ENCODE assay signal across 1 cellular context in genomic region chr20:31547017-31547675, GRCh38.
TF ChIP-seq lines count a peak whose summit lies in the region.

No MANE protein-coding gene starts in this region.

TF ChIP-seq in HepG2, 621 proteins besides CTCF, POLR2A, EP300 and RAD21 (continued from another document and continues in another):
- no peak for TF ChIP-seq ZSCAN30 (CRISPR knock-in tag; IDR thresholded peaks at IDR 0.05)
- no peak for TF ChIP-seq ETS1 (CRISPR knock-in tag; IDR thresholded peaks at IDR 0.05)
- TF ChIP-seq MED8 (CRISPR knock-in tag; IDR thresholded peaks at IDR 0.05; ENCODE audit: insufficient replicate concordance): no peak
- TF ChIP-seq ZNF75D (CRISPR knock-in tag; IDR thresholded peaks at IDR 0.05; ENCODE audit: borderline replicate concordance): no peak
- 0 out of 2 replicates have a peak, but pooled peaks have one; percentile 30 for TF ChIP-seq ESRRA (CRISPR knock-in tag; IDR thresholded peaks at IDR 0.05; ENCODE audit: low read depth)
- peak; percentile 68; the same call in 1 of the 2 replicates for TF ChIP-seq E2F1 (CRISPR knock-in tag; IDR thresholded peaks at IDR 0.05)
- TF ChIP-seq CENPBD1 (CRISPR knock-in tag; IDR thresholded peaks at IDR 0.05; ENCODE audit: borderline replicate concordance, low read depth): no peak
- TF ChIP-seq ZBTB39 (CRISPR knock-in tag; IDR thresholded peaks at IDR 0.05): no peak
- peak; percentile 62; the same call in 1 of the 2 replicates for TF ChIP-seq ZNF598 (CRISPR knock-in tag; IDR thresholded peaks at IDR 0.05; ENCODE audit: borderline replicate concordance)
- TF ChIP-seq ZNF576 (CRISPR knock-in tag; IDR thresholded peaks at IDR 0.05): no peak
- TF ChIP-seq MAX (IDR thresholded peaks at IDR 0.05): peak; percentile 98
- TF ChIP-seq TCF7L2 (IDR thresholded peaks at IDR 0.05; ENCODE audit: low read depth, low read length): no peak
- TF ChIP-seq ELF4 (CRISPR knock-in tag; IDR thresholded peaks at IDR 0.05; ENCODE audit: borderline replicate concordance): no peak
- no peak for TF ChIP-seq PHF5A (CRISPR knock-in tag; IDR thresholded peaks at IDR 0.05; ENCODE audit: low read depth, unreplicated experiment)
- peak; percentile 89; the same call in 1 of the 2 replicates for TF ChIP-seq CCDC6 (CRISPR knock-in tag; IDR thresholded peaks at IDR 0.05)
- no peak for TF ChIP-seq CHD2 (IDR thresholded peaks at IDR 0.05; ENCODE audit: low read depth, low read length)
- 0 out of 2 replicates have a peak, but pooled peaks have one; percentile 31 for TF ChIP-seq WIZ (CRISPR knock-in tag; IDR thresholded peaks at IDR 0.05)
- no peak for TF ChIP-seq ZNF3 (CRISPR knock-in tag; IDR thresholded peaks at IDR 0.05)
- TF ChIP-seq ZNF280B (CRISPR knock-in tag; IDR thresholded peaks at IDR 0.05; ENCODE audit: borderline replicate concordance): no peak; the same call in 1 of the 2 replicates
- peak; percentile 96 for TF ChIP-seq ARID4A (CRISPR knock-in tag; IDR thresholded peaks at IDR 0.05; ENCODE audit: borderline replicate concordance)
- TF ChIP-seq ZNF660 (CRISPR knock-in tag; IDR thresholded peaks at IDR 0.05; ENCODE audit: borderline replicate concordance, low read depth): no peak
- TF ChIP-seq ZNF275 (CRISPR knock-in tag; IDR thresholded peaks at IDR 0.05; ENCODE audit: borderline replicate concordance): no peak
- TF ChIP-seq RERE (CRISPR knock-in tag; IDR thresholded peaks at IDR 0.05; ENCODE audit: low read depth): peak; percentile 46; the same call in 1 of the 2 replicates
- TF ChIP-seq TBX2 (CRISPR knock-in tag; IDR thresholded peaks at IDR 0.05; ENCODE audit: borderline replicate concordance): peak; percentile 61
- no peak for TF ChIP-seq ZNF354B (CRISPR knock-in tag; IDR thresholded peaks at IDR 0.05)
- TF ChIP-seq ZNF563 (CRISPR knock-in tag; IDR thresholded peaks at IDR 0.05): peak; percentile 52; the same call in 1 of the 2 replicates
- no peak for TF ChIP-seq ZNF326 (CRISPR knock-in tag; IDR thresholded peaks at IDR 0.05; ENCODE audit: borderline replicate concordance)
- TF ChIP-seq MLLT10 (CRISPR knock-in tag; IDR thresholded peaks at IDR 0.05): no peak
- peak; percentile 97 for TF ChIP-seq GABPA (IDR thresholded peaks at IDR 0.05; ENCODE audit: low read depth, low read length)
- TF ChIP-seq GABPA (CRISPR knock-in tag; IDR thresholded peaks at IDR 0.05; ENCODE audit: low read depth): peak; percentile 100
- TF ChIP-seq MTA1 (CRISPR knock-in tag; IDR thresholded peaks at IDR 0.05; ENCODE audit: borderline replicate concordance): peak; percentile 82; the same call in 1 of the 2 replicates
- peak; percentile 78 for TF ChIP-seq ARNTL (CRISPR knock-in tag; IDR thresholded peaks at IDR 0.05)
- TF ChIP-seq ZNF512 (CRISPR knock-in tag; IDR thresholded peaks at IDR 0.05): no peak
- TF ChIP-seq MTERF4 (CRISPR knock-in tag; IDR thresholded peaks at IDR 0.05): peak; percentile 62; the same call in 1 of the 2 replicates
- peak; percentile 85 for TF ChIP-seq NFRKB (IDR thresholded peaks at IDR 0.05)
- peak; percentile 56; the same call in 1 of the 2 replicates for TF ChIP-seq ZBTB7B (CRISPR knock-in tag; IDR thresholded peaks at IDR 0.05)
- no peak for TF ChIP-seq ZNF235 (CRISPR knock-in tag; IDR thresholded peaks at IDR 0.05; ENCODE audit: borderline replicate concordance)
